Comparison of ENCODE assay signal across 1 cellular context in genomic region chr13:98576215-98576945, GRCh38.
TF ChIP-seq lines count a peak whose summit lies in the region.

No MANE protein-coding gene starts in this region.

TF ChIP-seq in GM23338, 12 proteins besides CTCF, POLR2A, EP300 and RAD21 (continued from another document):
- no peak for TF ChIP-seq ZNF462 (CRISPR knock-in tag; IDR thresholded peaks at IDR 0.05)
